In the genomic region with DNA sequence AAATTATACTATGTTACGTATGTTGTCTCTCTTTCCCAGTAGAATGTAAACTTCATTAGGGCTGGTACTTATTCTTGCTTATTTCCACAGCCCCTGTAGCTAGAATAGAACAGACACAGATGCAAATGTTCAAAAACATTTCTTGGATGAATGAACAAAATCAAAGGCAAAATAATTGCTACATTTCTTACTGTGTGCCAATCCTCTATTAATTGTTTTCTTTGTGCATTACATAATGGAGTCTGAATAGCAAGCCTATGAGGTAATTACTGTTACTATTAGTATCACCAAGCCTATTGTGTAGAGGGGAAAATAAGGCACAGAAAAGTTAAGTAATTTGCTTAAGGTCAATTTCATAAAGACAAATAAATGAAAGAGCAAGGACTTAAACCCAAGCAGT, we compare ENCODE assay signal across 17 cellular contexts. TPM values are rescaled to one million over a fixed set of nuclear protein-coding genes. Genes with fewer than 3 reads are reported as not detected.
DNase-seq lines count a peak whose midpoint lies in the region; ATAC-seq and FAIRE-seq lines count a peak whose summit lies in the region.
"Had no signal": no experiment of that assay in that cellular context is flagged by ENCODE, and none has a peak within 500 bp of the region (broad histone marks: within the 10 kb centered on the region; RNA-seq: fewer than 3 reads in every experiment).

No MANE protein-coding gene starts in this region.

- DNase-seq in NCI-H1436 (lab: John Stamatoyannopoulos, UW) (peak; percentile 14), NCI-H1436 treated with DMSO at 0.1 percent for 48 hours (lab: John Stamatoyannopoulos, UW) (no peak), NCI-H69 (lab: John Stamatoyannopoulos, UW) (peak; percentile 82), retina (peak; percentile 72), G401 (ENCODE audit: low spot score) (no peak), GOT3 (lab: John Stamatoyannopoulos, UW) (no peak)
- DNase-seq: DMS153; EL; H9; MG63; NCI-H1092 treated with DMSO at 0.1 percent for 48 hours; NCI-H2081 treated with DMSO at 0.1 percent for 48 hours; NK-92 treated with Interleukin-12 subunit alpha and Interleukin-12 subunit beta, amount 100 ng/mL, for 24 hours; PC-3 had no signal

- in situ Hi-C loops in G401 (cut with HindIII; ENCODE audit: low sequenced_read_pairs), result no loop called here

- no peak for ATAC-seq in GM21367 (IDR thresholded peaks at IDR 0.05; ENCODE audit: unreplicated experiment)
- ATAC-seq: HepG2, PC-3 had no signal

- FAIRE-seq in endometrium (lab: Jason Lieb, UNC), result peak; percentile 55
- FAIRE-seq: HepG2 had no signal

RNA-seq across cellular contexts. Expression of a gene that starts 0.8 kb away (rescaled TPM):
- not detected in 2 replicates for total RNA-seq in G401 (2014; rRNA removed; shearing (Covaris generic))
- total RNA-seq: H9, HepG2, PC-3 had no signal

RNA-seq across cellular contexts. Expression of a gene that starts 7.0 kb away (rescaled TPM):
- not detected in 2 replicates for total RNA-seq in G401 (2014; rRNA removed; shearing (Covaris generic))
- total RNA-seq: H9, HepG2, PC-3 had no signal

RNA-seq across cellular contexts. Expression of a gene that starts 11.8 kb away (rescaled TPM):
- not detected in 2 replicates for total RNA-seq in G401 (2014; rRNA removed; shearing (Covaris generic))
- total RNA-seq: H9, HepG2, PC-3 had no signal

RNA-seq across cellular contexts. Expression of a gene that starts 37.2 kb away (rescaled TPM):
- not detected in 2 replicates for total RNA-seq in G401 (2014; rRNA removed; shearing (Covaris generic))
- total RNA-seq: H9, HepG2, PC-3 had no signal

Comparison
In these comparisons a context has a peak if more than half of its experiments do, and no peak if none do; other contexts are left out.
1. DNase-seq: peak in NCI-H1436 (single experiment), NCI-H69 (single experiment) and retina (single experiment); none in NCI-H1436 treated with DMSO at 0.1 percent for 48 hours (single experiment), G401 (single experiment) and GOT3 (single experiment).